ENCODE assay signal across 8 cellular contexts in genomic region chr20:57574954-57575353, GRCh38. TPM values are rescaled to one million over a fixed set of nuclear protein-coding genes. Genes with fewer than 3 reads are reported as not detected.
"Had no signal": no experiment of that assay in that cellular context is flagged by ENCODE, and none has a peak within 500 bp of the region (broad histone marks: within the 10 kb centered on the region; RNA-seq: fewer than 3 reads in every experiment).

No MANE protein-coding gene starts in this region.

- H3K27ac ChIP-seq: HL-60 had no signal

- FAIRE-seq: K562 had no signal

- DNase-seq: IMR-90, KBM-7, KG1 had no signal

- ATAC-seq: K562 had no signal

- H3K4me3 ChIP-seq: K562 had no signal

RNA-seq across cellular contexts. Expression of gene PCK1, which starts 14.0 kb away (rescaled TPM):
- total RNA-seq: HT1080, IMR-90 had no signal
- polyA plus RNA-seq: IgD-negative memory B cell, IMR-90 had no signal

RNA-seq across cellular contexts. Expression of gene ZBP1, which starts 45.3 kb away (rescaled TPM):
- total RNA-seq: HT1080, IMR-90, K562 had no signal
- polyA plus RNA-seq: IMR-90, K562 had no signal

RNA-seq across cellular contexts. Expression of gene CTCFL, which starts 50.0 kb away (rescaled TPM):
- total RNA-seq: HT-29, HT1080, IMR-90 had no signal
- polyA plus RNA-seq: IgD-negative memory B cell, IMR-90 had no signal
